1 cellular context compared by ENCODE assay signal in the genomic region with DNA sequence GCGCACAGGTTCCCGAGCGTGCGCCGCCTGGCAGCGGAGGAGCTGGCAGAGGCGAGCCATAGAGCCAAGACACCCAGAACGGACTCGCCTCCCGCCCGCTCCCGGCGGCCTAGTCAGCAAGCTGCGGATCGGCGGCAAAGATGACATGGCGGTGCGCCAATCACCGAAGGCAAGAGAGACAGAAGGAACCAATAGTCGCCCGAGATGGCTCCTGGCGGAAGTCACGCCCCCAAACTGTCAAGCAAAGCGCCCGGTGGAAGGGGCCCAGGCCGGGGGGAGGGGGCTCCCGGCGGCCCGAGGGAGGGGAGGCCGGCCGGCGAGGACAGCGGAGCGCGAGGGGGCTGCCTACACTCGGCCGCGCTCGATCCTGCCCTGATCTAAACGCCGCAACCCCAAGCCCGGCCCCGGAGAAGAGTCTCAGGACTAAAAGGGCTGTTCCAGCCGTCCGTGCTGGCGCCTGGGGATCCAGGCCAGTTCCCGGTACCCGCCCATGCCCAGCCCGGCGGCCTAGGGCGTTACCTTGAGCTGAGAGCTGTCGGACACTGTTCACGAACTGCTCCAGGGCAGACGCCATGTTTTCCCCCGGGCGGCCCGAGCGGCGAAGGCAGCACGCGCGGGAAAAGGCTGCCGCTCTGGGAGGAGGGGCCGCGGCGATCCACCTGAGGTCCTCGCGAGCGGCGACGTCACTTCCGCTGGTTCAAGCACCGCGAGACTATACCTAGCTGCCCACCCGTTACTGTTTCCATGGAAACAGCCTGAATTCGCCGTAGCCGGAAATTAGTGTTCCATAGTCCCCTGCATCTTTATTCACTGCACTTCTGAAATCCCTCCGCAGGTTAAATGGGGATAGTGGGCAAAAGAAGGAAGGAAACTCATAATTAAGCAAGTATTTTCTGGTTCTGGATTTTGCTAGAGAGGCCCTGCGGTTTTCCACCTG.
TF ChIP-seq lines count a peak whose summit lies in the region.

A gene (minus strand): TSS at position 634 of the 937 bp plus-strand sequence. CDS start 60 bp downstream, at position 574.

TF ChIP-seq in HEK293, 187 proteins besides CTCF, POLR2A, EP300 and RAD21 (continued from another document and continues in another):
- TF ChIP-seq ZNF19 (tag by site-specific recombination; IDR thresholded peaks at IDR 0.05; ENCODE audit: low read depth) (no peak), SCRT1 (tag by site-specific recombination; IDR thresholded peaks at IDR 0.05; ENCODE audit: borderline replicate concordance) (no peak), ZIC2 (tag by site-specific recombination; IDR thresholded peaks at IDR 0.05) (no peak), ZNF169 (tag by site-specific recombination; IDR thresholded peaks at IDR 0.05) (no peak), REPIN1 (tag by site-specific recombination; IDR thresholded peaks at IDR 0.05; ENCODE audit: low read depth) (no peak), FEZF1 (tag by site-specific recombination; IDR thresholded peaks at IDR 0.05) (peak; percentile 59; the same call in 1 of the 2 replicates), ZNF558 (tag by site-specific recombination; IDR thresholded peaks at IDR 0.05) (no peak), ZNF549 (tag by site-specific recombination; IDR thresholded peaks at IDR 0.05) (no peak), ZNF239 (tag by site-specific recombination; IDR thresholded peaks at IDR 0.05) (no peak), ZNF514 (tag by site-specific recombination; IDR thresholded peaks at IDR 0.05) (no peak), ZNF155 (tag by site-specific recombination; IDR thresholded peaks at IDR 0.05) (no peak), ZNF658 (tag by site-specific recombination; IDR thresholded peaks at IDR 0.05) (no peak), ZNF211 (tag by site-specific recombination; IDR thresholded peaks at IDR 0.05; ENCODE audit: low read depth) (no peak), KLF10 (tag by site-specific recombination; IDR thresholded peaks at IDR 0.05) (peak; percentile 76), KLF9 (tag by site-specific recombination; IDR thresholded peaks at IDR 0.05; ENCODE audit: low read depth) (peak; percentile 75), ZNF571 (tag by site-specific recombination; IDR thresholded peaks at IDR 0.05) (no peak), ZNF530 (tag by site-specific recombination; IDR thresholded peaks at IDR 0.05; ENCODE audit: low read depth) (no peak), ZNF23 (tag by site-specific recombination; IDR thresholded peaks at IDR 0.05; ENCODE audit: borderline replicate concordance) (no peak), ZNF629 (tag by site-specific recombination; IDR thresholded peaks at IDR 0.05) (peak; percentile 81), ZNF24 (tag by site-specific recombination; IDR thresholded peaks at IDR 0.05) (peak; percentile 90), KLF16 (tag by site-specific recombination; IDR thresholded peaks at IDR 0.05) (peak; percentile 86), ZNF133 (tag by site-specific recombination; IDR thresholded peaks at IDR 0.05) (no peak), SETDB1 (IDR thresholded peaks at IDR 0.05; ENCODE audit: insufficient read length, low read length) (no peak), ZNF10 (tag by site-specific recombination; IDR thresholded peaks at IDR 0.05) (peak; percentile 65; the same call in 1 of the 2 replicates), ZNF501 (tag by site-specific recombination; IDR thresholded peaks at IDR 0.05) (peak; percentile 91; the same call in 1 of the 2 replicates)
- TF ChIP-seq, protein P1, sequence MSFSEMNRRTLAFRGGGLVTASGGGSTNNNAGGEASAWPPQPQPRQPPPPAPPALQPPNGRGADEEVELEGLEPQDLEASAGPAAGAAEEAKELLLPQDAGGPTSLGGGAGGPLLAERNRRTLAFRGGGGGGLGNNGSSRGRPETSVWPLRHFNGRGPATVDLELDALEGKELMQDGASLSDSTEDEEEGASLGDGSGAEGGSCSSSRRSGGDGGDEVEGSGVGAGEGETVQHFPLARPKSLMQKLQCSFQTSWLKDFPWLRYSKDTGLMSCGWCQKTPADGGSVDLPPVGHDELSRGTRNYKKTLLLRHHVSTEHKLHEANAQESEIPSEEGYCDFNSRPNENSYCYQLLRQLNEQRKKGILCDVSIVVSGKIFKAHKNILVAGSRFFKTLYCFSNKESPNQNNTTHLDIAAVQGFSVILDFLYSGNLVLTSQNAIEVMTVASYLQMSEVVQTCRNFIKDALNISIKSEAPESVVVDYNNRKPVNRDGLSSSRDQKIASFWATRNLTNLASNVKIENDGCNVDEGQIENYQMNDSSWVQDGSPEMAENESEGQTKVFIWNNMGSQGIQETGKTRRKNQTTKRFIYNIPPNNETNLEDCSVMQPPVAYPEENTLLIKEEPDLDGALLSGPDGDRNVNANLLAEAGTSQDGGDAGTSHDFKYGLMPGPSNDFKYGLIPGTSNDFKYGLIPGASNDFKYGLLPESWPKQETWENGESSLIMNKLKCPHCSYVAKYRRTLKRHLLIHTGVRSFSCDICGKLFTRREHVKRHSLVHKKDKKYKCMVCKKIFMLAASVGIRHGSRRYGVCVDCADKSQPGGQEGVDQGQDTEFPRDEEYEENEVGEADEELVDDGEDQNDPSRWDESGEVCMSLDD (tag by site-specific recombination; IDR thresholded peaks at IDR 0.05) = peak; percentile 58; the same call in 1 of the 2 replicates
- TF ChIP-seq, protein P2, sequence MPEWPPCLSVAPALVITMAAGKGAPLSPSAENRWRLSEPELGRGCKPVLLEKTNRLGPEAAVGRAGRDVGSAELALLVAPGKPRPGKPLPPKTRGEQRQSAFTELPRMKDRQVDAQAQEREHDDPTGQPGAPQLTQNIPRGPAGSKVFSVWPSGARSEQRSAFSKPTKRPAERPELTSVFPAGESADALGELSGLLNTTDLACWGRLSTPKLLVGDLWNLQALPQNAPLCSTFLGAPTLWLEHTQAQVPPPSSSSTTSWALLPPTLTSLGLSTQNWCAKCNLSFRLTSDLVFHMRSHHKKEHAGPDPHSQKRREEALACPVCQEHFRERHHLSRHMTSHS (tag by site-specific recombination; IDR thresholded peaks at IDR 0.05) = no peak
- TF ChIP-seq, protein P3, sequence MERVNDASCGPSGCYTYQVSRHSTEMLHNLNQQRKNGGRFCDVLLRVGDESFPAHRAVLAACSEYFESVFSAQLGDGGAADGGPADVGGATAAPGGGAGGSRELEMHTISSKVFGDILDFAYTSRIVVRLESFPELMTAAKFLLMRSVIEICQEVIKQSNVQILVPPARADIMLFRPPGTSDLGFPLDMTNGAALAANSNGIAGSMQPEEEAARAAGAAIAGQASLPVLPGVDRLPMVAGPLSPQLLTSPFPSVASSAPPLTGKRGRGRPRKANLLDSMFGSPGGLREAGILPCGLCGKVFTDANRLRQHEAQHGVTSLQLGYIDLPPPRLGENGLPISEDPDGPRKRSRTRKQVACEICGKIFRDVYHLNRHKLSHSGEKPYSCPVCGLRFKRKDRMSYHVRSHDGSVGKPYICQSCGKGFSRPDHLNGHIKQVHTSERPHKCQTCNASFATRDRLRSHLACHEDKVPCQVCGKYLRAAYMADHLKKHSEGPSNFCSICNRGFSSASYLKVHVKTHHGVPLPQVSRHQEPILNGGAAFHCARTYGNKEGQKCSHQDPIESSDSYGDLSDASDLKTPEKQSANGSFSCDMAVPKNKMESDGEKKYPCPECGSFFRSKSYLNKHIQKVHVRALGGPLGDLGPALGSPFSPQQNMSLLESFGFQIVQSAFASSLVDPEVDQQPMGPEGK (tag by site-specific recombination; IDR thresholded peaks at IDR 0.05) = peak; percentile 97
- TF ChIP-seq, protein P4, sequence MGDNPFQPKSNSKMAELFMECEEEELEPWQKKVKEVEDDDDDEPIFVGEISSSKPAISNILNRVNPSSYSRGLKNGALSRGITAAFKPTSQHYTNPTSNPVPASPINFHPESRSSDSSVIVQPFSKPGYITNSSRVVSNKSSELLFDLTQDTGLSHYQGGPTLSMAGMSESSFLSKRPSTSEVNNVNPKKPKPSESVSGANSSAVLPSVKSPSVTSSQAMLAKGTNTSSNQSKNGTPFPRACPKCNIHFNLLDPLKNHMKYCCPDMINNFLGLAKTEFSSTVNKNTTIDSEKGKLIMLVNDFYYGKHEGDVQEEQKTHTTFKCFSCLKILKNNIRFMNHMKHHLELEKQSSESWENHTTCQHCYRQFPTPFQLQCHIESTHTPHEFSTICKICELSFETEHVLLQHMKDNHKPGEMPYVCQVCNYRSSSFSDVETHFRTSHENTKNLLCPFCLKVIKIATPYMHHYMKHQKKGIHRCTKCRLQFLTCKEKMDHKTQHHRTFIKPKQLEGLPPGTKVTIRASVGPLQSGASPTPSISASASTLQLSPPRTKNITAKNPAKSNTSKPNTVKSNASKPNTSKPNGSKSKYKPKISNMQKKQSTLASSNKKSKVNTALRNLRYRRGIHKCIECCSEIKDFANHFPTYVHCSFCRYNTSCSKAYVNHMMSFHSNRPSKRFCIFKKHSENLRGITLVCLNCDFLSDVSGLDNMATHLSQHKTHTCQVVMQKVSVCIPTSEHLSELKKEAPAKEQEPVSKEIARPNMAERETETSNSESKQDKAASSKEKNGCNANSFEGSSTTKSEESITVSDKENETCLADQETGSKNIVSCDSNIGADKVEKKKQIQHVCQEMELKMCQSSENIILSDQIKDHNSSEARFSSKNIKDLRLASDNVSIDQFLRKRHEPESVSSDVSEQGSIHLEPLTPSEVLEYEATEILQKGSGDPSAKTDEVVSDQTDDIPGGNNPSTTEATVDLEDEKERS (tag by site-specific recombination; IDR thresholded peaks at IDR 0.05) = no peak
- TF ChIP-seq, protein P5, sequence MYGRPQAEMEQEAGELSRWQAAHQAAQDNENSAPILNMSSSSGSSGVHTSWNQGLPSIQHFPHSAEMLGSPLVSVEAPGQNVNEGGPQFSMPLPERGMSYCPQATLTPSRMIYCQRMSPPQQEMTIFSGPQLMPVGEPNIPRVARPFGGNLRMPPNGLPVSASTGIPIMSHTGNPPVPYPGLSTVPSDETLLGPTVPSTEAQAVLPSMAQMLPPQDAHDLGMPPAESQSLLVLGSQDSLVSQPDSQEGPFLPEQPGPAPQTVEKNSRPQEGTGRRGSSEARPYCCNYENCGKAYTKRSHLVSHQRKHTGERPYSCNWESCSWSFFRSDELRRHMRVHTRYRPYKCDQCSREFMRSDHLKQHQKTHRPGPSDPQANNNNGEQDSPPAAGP (tag by site-specific recombination; IDR thresholded peaks at IDR 0.05) = peak; percentile 56; the same call in 1 of the 2 replicates
- TF ChIP-seq, protein P6, sequence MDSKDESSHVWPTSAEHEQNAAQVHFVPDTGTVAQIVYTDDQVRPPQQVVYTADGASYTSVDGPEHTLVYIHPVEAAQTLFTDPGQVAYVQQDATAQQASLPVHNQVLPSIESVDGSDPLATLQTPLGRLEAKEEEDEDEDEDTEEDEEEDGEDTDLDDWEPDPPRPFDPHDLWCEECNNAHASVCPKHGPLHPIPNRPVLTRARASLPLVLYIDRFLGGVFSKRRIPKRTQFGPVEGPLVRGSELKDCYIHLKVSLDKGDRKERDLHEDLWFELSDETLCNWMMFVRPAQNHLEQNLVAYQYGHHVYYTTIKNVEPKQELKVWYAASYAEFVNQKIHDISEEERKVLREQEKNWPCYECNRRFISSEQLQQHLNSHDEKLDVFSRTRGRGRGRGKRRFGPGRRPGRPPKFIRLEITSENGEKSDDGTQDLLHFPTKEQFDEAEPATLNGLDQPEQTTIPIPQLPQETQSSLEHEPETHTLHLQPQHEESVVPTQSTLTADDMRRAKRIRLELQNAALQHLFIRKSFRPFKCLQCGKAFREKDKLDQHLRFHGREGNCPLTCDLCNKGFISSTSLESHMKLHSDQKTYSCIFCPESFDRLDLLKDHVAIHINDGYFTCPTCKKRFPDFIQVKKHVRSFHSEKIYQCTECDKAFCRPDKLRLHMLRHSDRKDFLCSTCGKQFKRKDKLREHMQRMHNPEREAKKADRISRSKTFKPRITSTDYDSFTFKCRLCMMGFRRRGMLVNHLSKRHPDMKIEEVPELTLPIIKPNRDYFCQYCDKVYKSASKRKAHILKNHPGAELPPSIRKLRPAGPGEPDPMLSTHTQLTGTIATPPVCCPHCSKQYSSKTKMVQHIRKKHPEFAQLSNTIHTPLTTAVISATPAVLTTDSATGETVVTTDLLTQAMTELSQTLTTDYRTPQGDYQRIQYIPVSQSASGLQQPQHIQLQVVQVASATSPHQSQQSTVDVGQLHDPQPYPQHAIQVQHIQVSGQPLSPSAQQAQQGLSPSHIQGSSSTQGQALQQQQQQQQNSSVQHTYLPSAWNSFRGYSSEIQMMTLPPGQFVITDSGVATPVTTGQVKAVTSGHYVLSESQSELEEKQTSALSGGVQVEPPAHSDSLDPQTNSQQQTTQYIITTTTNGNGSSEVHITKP (tag by site-specific recombination; IDR thresholded peaks at IDR 0.05) = peak; percentile 25
- TF ChIP-seq, protein P7, sequence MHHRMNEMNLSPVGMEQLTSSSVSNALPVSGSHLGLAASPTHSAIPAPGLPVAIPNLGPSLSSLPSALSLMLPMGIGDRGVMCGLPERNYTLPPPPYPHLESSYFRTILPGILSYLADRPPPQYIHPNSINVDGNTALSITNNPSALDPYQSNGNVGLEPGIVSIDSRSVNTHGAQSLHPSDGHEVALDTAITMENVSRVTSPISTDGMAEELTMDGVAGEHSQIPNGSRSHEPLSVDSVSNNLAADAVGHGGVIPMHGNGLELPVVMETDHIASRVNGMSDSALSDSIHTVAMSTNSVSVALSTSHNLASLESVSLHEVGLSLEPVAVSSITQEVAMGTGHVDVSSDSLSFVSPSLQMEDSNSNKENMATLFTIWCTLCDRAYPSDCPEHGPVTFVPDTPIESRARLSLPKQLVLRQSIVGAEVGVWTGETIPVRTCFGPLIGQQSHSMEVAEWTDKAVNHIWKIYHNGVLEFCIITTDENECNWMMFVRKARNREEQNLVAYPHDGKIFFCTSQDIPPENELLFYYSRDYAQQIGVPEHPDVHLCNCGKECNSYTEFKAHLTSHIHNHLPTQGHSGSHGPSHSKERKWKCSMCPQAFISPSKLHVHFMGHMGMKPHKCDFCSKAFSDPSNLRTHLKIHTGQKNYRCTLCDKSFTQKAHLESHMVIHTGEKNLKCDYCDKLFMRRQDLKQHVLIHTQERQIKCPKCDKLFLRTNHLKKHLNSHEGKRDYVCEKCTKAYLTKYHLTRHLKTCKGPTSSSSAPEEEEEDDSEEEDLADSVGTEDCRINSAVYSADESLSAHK (tag by site-specific recombination; IDR thresholded peaks at IDR 0.05) = peak; percentile 23; the same call in 1 of the 2 replicates
- TF ChIP-seq, protein P8, sequence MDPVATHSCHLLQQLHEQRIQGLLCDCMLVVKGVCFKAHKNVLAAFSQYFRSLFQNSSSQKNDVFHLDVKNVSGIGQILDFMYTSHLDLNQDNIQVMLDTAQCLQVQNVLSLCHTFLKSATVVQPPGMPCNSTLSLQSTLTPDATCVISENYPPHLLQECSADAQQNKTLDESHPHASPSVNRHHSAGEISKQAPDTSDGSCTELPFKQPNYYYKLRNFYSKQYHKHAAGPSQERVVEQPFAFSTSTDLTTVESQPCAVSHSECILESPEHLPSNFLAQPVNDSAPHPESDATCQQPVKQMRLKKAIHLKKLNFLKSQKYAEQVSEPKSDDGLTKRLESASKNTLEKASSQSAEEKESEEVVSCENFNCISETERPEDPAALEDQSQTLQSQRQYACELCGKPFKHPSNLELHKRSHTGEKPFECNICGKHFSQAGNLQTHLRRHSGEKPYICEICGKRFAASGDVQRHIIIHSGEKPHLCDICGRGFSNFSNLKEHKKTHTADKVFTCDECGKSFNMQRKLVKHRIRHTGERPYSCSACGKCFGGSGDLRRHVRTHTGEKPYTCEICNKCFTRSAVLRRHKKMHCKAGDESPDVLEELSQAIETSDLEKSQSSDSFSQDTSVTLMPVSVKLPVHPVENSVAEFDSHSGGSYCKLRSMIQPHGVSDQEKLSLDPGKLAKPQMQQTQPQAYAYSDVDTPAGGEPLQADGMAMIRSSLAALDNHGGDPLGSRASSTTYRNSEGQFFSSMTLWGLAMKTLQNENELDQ (tag by site-specific recombination; IDR thresholded peaks at IDR 0.05; ENCODE audit: low read depth) = no peak
